In the genomic region with DNA sequence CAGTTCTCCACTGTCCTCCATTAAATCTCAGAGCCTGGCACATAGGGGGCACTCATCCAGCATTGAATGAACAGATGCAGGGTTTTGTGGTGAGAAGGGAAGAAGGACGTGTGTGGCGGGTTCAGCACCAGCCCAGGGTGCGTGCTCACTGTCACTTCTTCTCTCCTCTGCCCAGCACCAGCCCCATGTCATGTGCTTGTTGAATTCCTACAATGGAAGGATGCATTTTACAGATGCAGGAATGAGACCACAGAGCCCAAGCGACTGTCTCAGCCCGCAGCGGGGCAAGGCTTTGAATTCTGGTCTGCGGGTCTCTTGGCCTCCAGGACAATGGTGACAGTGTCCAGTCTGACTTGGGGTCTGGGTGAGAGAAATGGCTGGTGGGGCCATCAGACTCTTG, we compare ENCODE assay signal across 17 cellular contexts.
DNase-seq lines count a peak whose midpoint lies in the region; ATAC-seq and TF ChIP-seq lines count a peak whose summit lies in the region.
"Had no signal": no experiment of that assay in that cellular context is flagged by ENCODE, and none has a peak within 500 bp of the region (broad histone marks: within the 10 kb centered on the region; RNA-seq: fewer than 3 reads in every experiment).

No MANE protein-coding gene starts in this region.

- TF ChIP-seq CTCF in CD14-positive monocyte (IDR thresholded peaks at IDR 0.05) = no peak
- TF ChIP-seq CTCF in DND-41 (IDR thresholded peaks at IDR 0.05; ENCODE audit: borderline replicate concordance, extremely low read depth, low read length, poor library complexity, severe bottlenecking) = peak; percentile 27
- TF ChIP-seq CTCF in neutrophil (IDR thresholded peaks at IDR 0.05) = no peak

- H3K4me1 ChIP-seq in DND-41 (ENCODE audit: insufficient read depth, low read length) (peaks cover 38% of the 10 kb centered on the region), neutrophil (ENCODE audit: control insufficient read depth in 1 of 2, insufficient read depth in 1 of 2, low read depth in 1 of 2, low read length in 1 of 2) (peaks cover 48 to 65% of the 10 kb centered on the region in 2 experiments)
- H3K4me1 ChIP-seq: colonic mucosa had no signal

- no peak for ATAC-seq in DND-41 (ENCODE audit: insufficient read depth, low read depth)
- ATAC-seq in activated T-helper 17 cell treated with anti-CD3 and anti-CD28 coated beads, Interleukin-2, amount 50 U/mL, for 72 hours (replicated peaks) = no peak

- H3K4me3 ChIP-seq in DND-41 (ENCODE audit: low read depth in 1 of 2, low read length in 2 of 2) (no peak overlapping the region), neutrophil (ENCODE audit: low read depth in 1 of 2, low read length in 1 of 2) (peak overlapping the region in 1 of 2 experiments; percentile 9)
- H3K4me3 ChIP-seq: colonic mucosa, ovary, SJCRH30, thyroid gland had no signal

- H3K4me1 Mint-ChIP-seq in CD14-positive monocyte = peaks cover 64% of the 10 kb centered on the region
- H3K4me1 Mint-ChIP-seq in activated T-helper 17 cell treated with anti-CD3 and anti-CD28 coated beads, Interleukin-2, amount 50 U/mL, for 72 hours = peaks cover 23% of the 10 kb centered on the region

- H3K27ac Mint-ChIP-seq in CD14-positive monocyte = peak overlapping the region in 4 of 7 donors; percentile 50 to 89 (median 82)
- peak overlapping the region; percentile 88 for H3K27ac Mint-ChIP-seq in activated T-helper 17 cell treated with anti-CD3 and anti-CD28 coated beads, Interleukin-2, amount 50 U/mL, for 72 hours
- H3K27ac Mint-ChIP-seq: B cell had no signal

- peaks cover 23% of the 10 kb centered on the region for H4K20me1 ChIP-seq in DND-41 (ENCODE audit: insufficient read depth, low read length)

- H3K4me3 Mint-ChIP-seq in CD14-positive monocyte = peak overlapping the region in 1 of 2 donors; percentile 35
- peak overlapping the region; percentile 74 for H3K4me3 Mint-ChIP-seq in activated T-helper 17 cell treated with anti-CD3 and anti-CD28 coated beads, Interleukin-2, amount 50 U/mL, for 72 hours
- H3K4me3 Mint-ChIP-seq: B cell had no signal

- peaks cover 0 to 3% of the 10 kb centered on the region in 2 donors for H3K36me3 Mint-ChIP-seq in CD14-positive monocyte
- no peaks in the 10 kb centered on the region for H3K36me3 Mint-ChIP-seq in activated T-helper 17 cell treated with anti-CD3 and anti-CD28 coated beads, Interleukin-2, amount 50 U/mL, for 72 hours (ENCODE audit: low read depth)

- H3K36me3 ChIP-seq in DND-41 (ENCODE audit: insufficient read depth, low read length) (no peaks in the 10 kb centered on the region), neutrophil (no peaks in the 10 kb centered on the region)
- H3K36me3 ChIP-seq: colonic mucosa, ovary, SJCRH30, thyroid gland had no signal

- H3K9me3 ChIP-seq in DND-41 (ENCODE audit: insufficient read depth, low read length, severe bottlenecking) (no peaks in the 10 kb centered on the region), neutrophil (no peaks in the 10 kb centered on the region)
- H3K9me3 ChIP-seq: colonic mucosa, ovary, SJCRH30, thyroid gland had no signal

- H3K9ac ChIP-seq in DND-41 (ENCODE audit: low read depth, low read length) = no peak overlapping the region

- H2AFZ ChIP-seq in DND-41 (ENCODE audit: low read depth, low read length) = no peak overlapping the region

- H3K27me3 ChIP-seq in DND-41 (ENCODE audit: insufficient read depth, low read length, poor library complexity) (no peaks in the 10 kb centered on the region), neutrophil (no peaks in the 10 kb centered on the region)
- H3K27me3 ChIP-seq: colonic mucosa, ovary, thyroid gland had no signal

- H3K79me2 ChIP-seq in DND-41 (ENCODE audit: insufficient read depth, low read length) = no peaks in the 10 kb centered on the region

- H3K27me3 Mint-ChIP-seq in CD14-positive monocyte (ENCODE audit: low read depth in 3 of 3) = peaks cover 1 to 5% (median 4%) of the 10 kb centered on the region in 3 donors
- no peaks in the 10 kb centered on the region for H3K27me3 Mint-ChIP-seq in activated T-helper 17 cell treated with anti-CD3 and anti-CD28 coated beads, Interleukin-2, amount 50 U/mL, for 72 hours

- intact Hi-C loops in CD14-positive monocyte (cut with micrococcal nuclease) = no loop called here

- no peak for DNase-seq in CD14-positive monocyte (ENCODE audit: low spot score)
- DNase-seq in DND-41 = no peak
- no peak for DNase-seq in cortex of kidney (lab: John Stamatoyannopoulos, UW)
- DNase-seq in NCI-H128 (lab: John Stamatoyannopoulos, UW; ENCODE audit: unreplicated experiment) = no peak
- no peak for DNase-seq in medulla oblongata (ENCODE audit: extremely low spot score)
- DNase-seq: colonic mucosa, DMS 273 treated with DMSO at 0.1 percent for 48 hours, NCI-H1105 treated with DMSO at 0.1 percent for 48 hours, NCI-H69, SJCRH30, small intestine, thyroid gland had no signal

- H3K9me3 Mint-ChIP-seq in CD14-positive monocyte = peaks cover 0 to 4% (median 0%) of the 10 kb centered on the region in 7 donors
- H3K9me3 Mint-ChIP-seq in activated T-helper 17 cell treated with anti-CD3 and anti-CD28 coated beads, Interleukin-2, amount 50 U/mL, for 72 hours = no peaks in the 10 kb centered on the region

- H3K27ac ChIP-seq in DND-41 (ENCODE audit: low read length) = no peak overlapping the region
- H3K27ac ChIP-seq in neutrophil = peak overlapping the region; percentile 82
- H3K27ac ChIP-seq: epithelial cell of prostate, ovary, SJCRH30, thyroid gland had no signal

- H3K4me2 ChIP-seq in DND-41 (ENCODE audit: insufficient read depth, low read length) = no peak overlapping the region
